25 cellular contexts compared by ENCODE assay signal in genomic region chr6:155509743-155510475, GRCh38. TPM values are rescaled to one million over a fixed set of nuclear protein-coding genes. Genes with fewer than 3 reads are reported as not detected.
"Had no signal": no experiment of that assay in that cellular context is flagged by ENCODE, and none has a peak within 500 bp of the region (broad histone marks: within the 10 kb centered on the region; RNA-seq: fewer than 3 reads in every experiment).

No MANE protein-coding gene starts in this region.

- H3K9me3 ChIP-seq: esophagus squamous epithelium, heart left ventricle, neutrophil, testis, transverse colon had no signal

- H3K4me3 Mint-ChIP-seq: dendritic cell treated with granulocyte-macrophage colony-stimulating factor and Interleukin-4, amounts not matched to agents 40 ng/mL and 50 ng/mL, for 4 days; naive thymus-derived CD8-positive, alpha-beta T cell; stimulated activated naive B cell treated with anti-CD40 and anti-IgM and Interleukin-4, amounts not matched to agents 10 μg/mL and 1 μg/mL and 100 μg/mL, for 72 hours had no signal

- H3K27ac ChIP-seq: esophagus squamous epithelium, foreskin keratinocyte, heart left ventricle, neutrophil, skin epidermis, testis, transverse colon had no signal

- H3K9me3 Mint-ChIP-seq: dendritic cell treated with granulocyte-macrophage colony-stimulating factor and Interleukin-4, amounts not matched to agents 40 ng/mL and 50 ng/mL, for 4 days; naive thymus-derived CD8-positive, alpha-beta T cell had no signal

- H3K27me3 ChIP-seq: esophagus squamous epithelium, foreskin keratinocyte, heart left ventricle, neutrophil, testis, transverse colon had no signal

- H3K36me3 ChIP-seq: esophagus squamous epithelium, heart left ventricle, neutrophil, transverse colon had no signal

- H3K27me3 Mint-ChIP-seq: dendritic cell treated with granulocyte-macrophage colony-stimulating factor and Interleukin-4, amounts not matched to agents 40 ng/mL and 50 ng/mL, for 4 days; stimulated activated naive CD8-positive, alpha-beta T cell treated with anti-CD3 and anti-CD28 coated beads, Interleukin-15, amount 100 ng/mL, for 72 hours had no signal

- H3K4me1 Mint-ChIP-seq: stimulated activated naive B cell treated with anti-CD40 and anti-IgM and Interleukin-4, amounts not matched to agents 10 μg/mL and 1 μg/mL and 100 μg/mL, for 72 hours had no signal

- H3K27ac Mint-ChIP-seq: dendritic cell treated with granulocyte-macrophage colony-stimulating factor and Interleukin-4, amounts not matched to agents 40 ng/mL and 50 ng/mL, for 4 days; naive thymus-derived CD8-positive, alpha-beta T cell; stimulated activated naive CD8-positive, alpha-beta T cell treated with anti-CD3 and anti-CD28 coated beads, Interleukin-15, amount 100 ng/mL, for 72 hours had no signal

- DNase-seq: esophagus squamous epithelium; foreskin keratinocyte; heart left ventricle; hippocampal formation; left colon; naive thymus-derived CD8-positive, alpha-beta T cell; stimulated activated CD4-positive, alpha-beta T cell treated with anti-CD3 and anti-CD28 coated beads, Interleukin-2, amount 100 ng/mL, for 24 hours; stimulated activated CD4-positive, alpha-beta T cell treated with anti-CD3 and anti-CD28 coated beads, Interleukin-4, amount 100 ng/mL, for 4 hours; stimulated activated naive B cell treated with anti-CD40 and anti-IgM and Interleukin-4, amounts not matched to agents 10 μg/mL and 1 μg/mL and 100 μg/mL, for 72 hours; stimulated activated naive CD8-positive, alpha-beta T cell treated with anti-CD3 and anti-CD28 coated beads, Interleukin-15, amount 100 ng/mL, for 72 hours; testis; transverse colon had no signal

- H3K4me1 ChIP-seq: esophagus squamous epithelium, foreskin keratinocyte, transverse colon had no signal

- H3K4me3 ChIP-seq: esophagus squamous epithelium, heart left ventricle, skin epidermis, testis, transverse colon had no signal

- H3K36me3 Mint-ChIP-seq: naive thymus-derived CD8-positive, alpha-beta T cell; stimulated activated naive B cell treated with anti-CD40 and anti-IgM and Interleukin-4, amounts not matched to agents 10 μg/mL and 1 μg/mL and 100 μg/mL, for 72 hours had no signal

RNA-seq across cellular contexts. Expression of gene NOX3, which starts 54.3 kb away (rescaled TPM):
- total RNA-seq: epithelial cell of proximal tubule; esophagus squamous epithelium; foreskin keratinocyte; heart left ventricle; left colon; liver; lung microvascular endothelial cell; mesenteric fat pad; mononuclear cell; naive thymus-derived CD8-positive, alpha-beta T cell; osteoblast; pulmonary artery endothelial cell; sciatic nerve; subcutaneous adipose tissue; testis; transverse colon; ureter had no signal
